ENCODE assay signal across 9 cellular contexts in genomic region chr4:2954358-2955185, GRCh38. TPM values are rescaled to one million over a fixed set of nuclear protein-coding genes. Genes with fewer than 3 reads are reported as not detected.
DNase-seq lines count a peak whose midpoint lies in the region; ATAC-seq and TF ChIP-seq lines count a peak whose summit lies in the region.
"Had no signal": no experiment of that assay in that cellular context is flagged by ENCODE, and none has a peak within 500 bp of the region (broad histone marks: within the 10 kb centered on the region; RNA-seq: fewer than 3 reads in every experiment).

No MANE protein-coding gene starts in this region.

- H3K36me3 ChIP-seq in hepatocyte (replicated peaks; ENCODE audit: insufficient read depth, low read depth): no peaks in the 10 kb centered on the region

- H4K20me1 ChIP-seq in hepatocyte (ENCODE audit: insufficient read depth, poor library complexity, severe bottlenecking): peaks cover 2% of the 10 kb centered on the region

- H3K4me3 Mint-ChIP-seq in T-helper 2 cell treated with Interferon-gamma antibody and Interleukin-4, amounts not matched to agents 5 μg/mL and 100 μg/mL, for 36 hours: peak overlapping the region; percentile 43

- H3K4me3 ChIP-seq in hepatocyte: no peak overlapping the region

- H3K9me3 Mint-ChIP-seq in T-helper 2 cell treated with Interferon-gamma antibody and Interleukin-4, amounts not matched to agents 5 μg/mL and 100 μg/mL, for 36 hours: no peaks in the 10 kb centered on the region

- no peak overlapping the region for H3K4me2 ChIP-seq in hepatocyte

- TF ChIP-seq CTCF in hepatocyte (IDR thresholded peaks at IDR 0.05; ENCODE audit: poor library complexity): peak; percentile 12

- H3K79me2 ChIP-seq in hepatocyte: peaks cover 43% of the 10 kb centered on the region

- WGBS in hepatocyte (ENCODE audit: low lambda C conversion rate, missing lambda C conversion rate): 90% methylated on average over 12 of the region's 33 CpGs

- no peaks in the 10 kb centered on the region for H3K9me2 ChIP-seq in hepatocyte (replicated peaks; ENCODE audit: insufficient read depth)

- DNase-seq in ELF-1 (ENCODE audit: low read depth, low spot score) (peak; percentile 80), hepatocyte (ENCODE audit: low spot score) (no peak), GF-D8 (lab: John Stamatoyannopoulos, UW) (no peak), NCI-H446 treated with DMSO at 0.1 percent for 48 hours (lab: John Stamatoyannopoulos, UW) (no peak), GM03348 (ENCODE audit: low spot score) (no peak)
- DNase-seq in T-helper 2 cell treated with Interferon-gamma antibody and Interleukin-4, amounts not matched to agents 5 μg/mL and 100 μg/mL, for 36 hours (ENCODE audit: low spot score): peak; percentile 92

- H3K27ac Mint-ChIP-seq in T-helper 2 cell treated with Interferon-gamma antibody and Interleukin-4, amounts not matched to agents 5 μg/mL and 100 μg/mL, for 36 hours: peak overlapping the region; percentile 93

- no peaks in the 10 kb centered on the region for H3K9me3 ChIP-seq in hepatocyte (ENCODE audit: low read depth)

- H3K27ac ChIP-seq in hepatocyte: no peak overlapping the region
- H3K27ac ChIP-seq: HL-60 had no signal

- H3K36me3 Mint-ChIP-seq in T-helper 2 cell treated with Interferon-gamma antibody and Interleukin-4, amounts not matched to agents 5 μg/mL and 100 μg/mL, for 36 hours (ENCODE audit: low read depth): peaks cover 82% of the 10 kb centered on the region

- H3K4me1 ChIP-seq in hepatocyte (ENCODE audit: insufficient read depth): peaks cover 9% of the 10 kb centered on the region

- H2AFZ ChIP-seq in hepatocyte: no peak overlapping the region

- no peaks in the 10 kb centered on the region for H3K27me3 ChIP-seq in hepatocyte

- peaks cover 47% of the 10 kb centered on the region for H3K4me1 Mint-ChIP-seq in T-helper 2 cell treated with Interferon-gamma antibody and Interleukin-4, amounts not matched to agents 5 μg/mL and 100 μg/mL, for 36 hours (ENCODE audit: low read depth)

- H3K27me3 Mint-ChIP-seq in T-helper 2 cell treated with Interferon-gamma antibody and Interleukin-4, amounts not matched to agents 5 μg/mL and 100 μg/mL, for 36 hours (ENCODE audit: low read depth): no peaks in the 10 kb centered on the region

- ATAC-seq in GM21717 (IDR thresholded peaks at IDR 0.05; ENCODE audit: unreplicated experiment): peak; percentile 55
- ATAC-seq in GM21526 (IDR thresholded peaks at IDR 0.05; ENCODE audit: low FRiP score, unreplicated experiment): no peak

RNA-seq across cellular contexts. Expression of gene NOP14, which starts 8.6 kb away (rescaled TPM):
- total RNA-seq in hepatocyte: 18.2 and 22.7 TPM in 2 replicates
- 18.8 and 21.7 TPM in 2 replicates for polyA plus RNA-seq in hepatocyte

RNA-seq across cellular contexts. Expression of gene GRK4, which starts 8.8 kb away (rescaled TPM):
- 4.9 and 5.4 TPM in 2 replicates for total RNA-seq in hepatocyte
- 5.5 and 6.1 TPM in 2 replicates for polyA plus RNA-seq in hepatocyte

Comparison
In these comparisons a context has a peak if more than half of its experiments do, and no peak if none do; other contexts are left out.
1. DNase-seq: peak in ELF-1 (single experiment) and T-helper 2 cell treated with Interferon-gamma antibody and Interleukin-4, amounts not matched to agents 5 μg/mL and 100 μg/mL, for 36 hours (single experiment); none in hepatocyte (single experiment), GF-D8 (single experiment), NCI-H446 treated with DMSO at 0.1 percent for 48 hours (single experiment) and GM03348 (single experiment).